In genomic region chr6:121533321-121533841, GRCh38 we compare ENCODE assay signal across 24 cellular contexts.
DNase-seq lines count a peak whose midpoint lies in the region; ATAC-seq, FAIRE-seq and TF ChIP-seq lines count a peak whose summit lies in the region.
"Had no signal": no experiment of that assay in that cellular context is flagged by ENCODE, and none has a peak within 500 bp of the region (broad histone marks: within the 10 kb centered on the region; RNA-seq: fewer than 3 reads in every experiment).

No MANE protein-coding gene starts in this region.

- DNase-seq in NCI-H1105 (lab: John Stamatoyannopoulos, UW): peak; percentile 92
- peak; percentile 4 for DNase-seq in NCI-H2081 treated with DMSO at 0.1 percent for 48 hours (lab: John Stamatoyannopoulos, UW)
- DNase-seq in body of pancreas: peak in 3 of 4 donors; percentile 16 to 33 (median 32)
- DNase-seq in pancreas: peak in 1 of 6 donors; percentile 10
- no peak for DNase-seq in mesenchymal stem cell
- DNase-seq in NCI-H1930 (lab: John Stamatoyannopoulos, UW): no peak
- no peak for DNase-seq in islet precursor cell
- DNase-seq in HCEC 1CT: no peak
- DNase-seq: anterior cingulate cortex; dermis blood vessel endothelial cell; head of caudate nucleus; Karpas-422; left cardiac atrium; PC-3; SHP77 treated with DMSO at 0.1 percent for 48 hours; stimulated activated naive CD4-positive, alpha-beta T cell treated with Interleukin-2 at 50 U/mL for 16 hours had no signal

- TF ChIP-seq CTCF in body of pancreas (IDR thresholded peaks at IDR 0.05) (no peak), pancreas (IDR thresholded peaks at IDR 0.05) (no peak)

- ATAC-seq in body of pancreas: peak; percentile 88
- ATAC-seq in pancreas: peak; percentile 84 to 94 (median 86)
- ATAC-seq: activated naive CD4-positive, alpha-beta T cell treated with anti-CD3 and anti-CD28 coated beads, Interleukin-2, amount 50 U/mL, for 72 hours; left cardiac atrium; natural killer cell treated with Interleukin-12 subunit alpha and Interleukin-12 subunit beta and Interleukin-15 and Interleukin-18, amount 100 ng/mL, for 72 hours; PC-3; WTC11 had no signal

- no peak overlapping the region for H2BK12ac ChIP-seq in mesenchymal stem cell (ENCODE audit: low read length in 2 of 2)

- H3K27ac ChIP-seq in body of pancreas (peak overlapping the region in 1 of 4 donors; percentile 25), pancreas (no peak overlapping the region), mesenchymal stem cell (ENCODE audit: low read length, poor library complexity, severe bottlenecking) (no peak overlapping the region)
- H3K27ac ChIP-seq: right atrium auricular region, thoracic aorta had no signal

- no peak overlapping the region for H3K9ac ChIP-seq in mesenchymal stem cell (ENCODE audit: low read length)

- H3K4ac ChIP-seq in mesenchymal stem cell (ENCODE audit: low read depth in 1 of 2, low read length in 2 of 2): no peak overlapping the region

- H2BK15ac ChIP-seq in mesenchymal stem cell (ENCODE audit: low read depth, poor library complexity, severe bottlenecking): no peak overlapping the region

- H3K4me2 ChIP-seq in mesenchymal stem cell (ENCODE audit: low read length, poor library complexity, severe bottlenecking): no peak overlapping the region

- no peak overlapping the region for H2BK5ac ChIP-seq in mesenchymal stem cell (ENCODE audit: low read depth, low read length, poor library complexity, severe bottlenecking)

- no peaks in the 10 kb centered on the region for H3K9me3 ChIP-seq in body of pancreas
- H3K9me3 ChIP-seq in pancreas: no peaks in the 10 kb centered on the region
- H3K9me3 ChIP-seq in mesenchymal stem cell (ENCODE audit: control insufficient read depth, low read length): no peaks in the 10 kb centered on the region
- H3K9me3 ChIP-seq: HAP-1, right atrium auricular region, thoracic aorta had no signal

- FAIRE-seq in pancreas (lab: Jason Lieb, UNC): no peak
- FAIRE-seq: D721Med, endothelial cell of umbilical vein had no signal

- no peak overlapping the region for H3K18ac ChIP-seq in mesenchymal stem cell (ENCODE audit: low read depth in 1 of 2, low read length in 2 of 2)

- no peak overlapping the region for H4K8ac ChIP-seq in mesenchymal stem cell (ENCODE audit: low read length)

- no peak overlapping the region for H2AK5ac ChIP-seq in mesenchymal stem cell (ENCODE audit: low read length, severe bottlenecking)

- H3K4me1 ChIP-seq in body of pancreas (peaks cover 26% of the 10 kb centered on the region), pancreas (peaks cover 3 to 20% (median 10%) of the 10 kb centered on the region in 3 donors), mesenchymal stem cell (ENCODE audit: control insufficient read depth, insufficient read depth, low read depth, low read length) (no peaks in the 10 kb centered on the region)
- H3K4me1 ChIP-seq: right atrium auricular region had no signal

- H3K23ac ChIP-seq in mesenchymal stem cell (ENCODE audit: low read length in 2 of 2): no peak overlapping the region

- no peak for TF ChIP-seq POLR2A in body of pancreas (IDR thresholded peaks at IDR 0.05)

- H3K36me3 ChIP-seq in body of pancreas (replicated peaks in 1 of 2; ENCODE audit: insufficient read depth in 1 of 2, low read depth in 2 of 2) (no peaks in the 10 kb centered on the region), pancreas (no peaks in the 10 kb centered on the region), mesenchymal stem cell (ENCODE audit: control insufficient read depth in 1 of 2, insufficient read depth in 2 of 2, low read depth in 1 of 2, low read length in 2 of 2) (no peaks in the 10 kb centered on the region)
- H3K36me3 ChIP-seq: HAP-1, right atrium auricular region, thoracic aorta had no signal

- H3K79me1 ChIP-seq in mesenchymal stem cell (replicated peaks; ENCODE audit: low read length, poor library complexity, severe bottlenecking): no peaks in the 10 kb centered on the region

- intact Hi-C loops in body of pancreas (cut with DNase I): no loop called here
- intact Hi-C loops in pancreas (cut with DNase I): no loop called here

- WGBS in body of pancreas, 2 donors: 35 to 45% methylated on average over 3 of the region's 3 CpGs
- 37 to 40% methylated on average over 3 of the region's 3 CpGs for WGBS in pancreas, 2 donors
- 100% methylated on average over 1 of the region's 3 CpGs for WGBS in mesenchymal stem cell

- no peak overlapping the region for H2BK120ac ChIP-seq in mesenchymal stem cell (ENCODE audit: low read depth, low read length)

- no peak overlapping the region for H3K14ac ChIP-seq in mesenchymal stem cell (ENCODE audit: low read length in 2 of 2)

- no peak overlapping the region for H4K91ac ChIP-seq in mesenchymal stem cell (ENCODE audit: low read length)

- no peaks in the 10 kb centered on the region for H3K27me3 ChIP-seq in body of pancreas
- no peaks in the 10 kb centered on the region for H3K27me3 ChIP-seq in pancreas
- H3K27me3 ChIP-seq in mesenchymal stem cell (ENCODE audit: control insufficient read depth in 1 of 2, insufficient read depth in 1 of 2, low read length in 2 of 2): no peaks in the 10 kb centered on the region
- H3K27me3 ChIP-seq: right atrium auricular region had no signal

- no peak overlapping the region for H3K4me3 ChIP-seq in body of pancreas
- no peak overlapping the region for H3K4me3 ChIP-seq in pancreas
- H3K4me3 ChIP-seq in mesenchymal stem cell (ENCODE audit: insufficient read depth in 1 of 2, low read depth in 1 of 2, low read length in 2 of 2): no peak overlapping the region
- H3K4me3 ChIP-seq: HAP-1, right atrium auricular region, thoracic aorta had no signal

- H2AFZ ChIP-seq in mesenchymal stem cell (ENCODE audit: low read depth, low read length): no peak overlapping the region

Comparison
In these comparisons a context has a peak if more than half of its experiments do, and no peak if none do; other contexts are left out.
1. DNase-seq: peak in NCI-H1105 (single experiment), NCI-H2081 treated with DMSO at 0.1 percent for 48 hours (single experiment) and body of pancreas (3 of 4); none in mesenchymal stem cell (single experiment), NCI-H1930 (0 of 2), islet precursor cell (single experiment) and HCEC 1CT (single experiment).